1 cellular context compared by ENCODE assay signal in the genomic region with DNA sequence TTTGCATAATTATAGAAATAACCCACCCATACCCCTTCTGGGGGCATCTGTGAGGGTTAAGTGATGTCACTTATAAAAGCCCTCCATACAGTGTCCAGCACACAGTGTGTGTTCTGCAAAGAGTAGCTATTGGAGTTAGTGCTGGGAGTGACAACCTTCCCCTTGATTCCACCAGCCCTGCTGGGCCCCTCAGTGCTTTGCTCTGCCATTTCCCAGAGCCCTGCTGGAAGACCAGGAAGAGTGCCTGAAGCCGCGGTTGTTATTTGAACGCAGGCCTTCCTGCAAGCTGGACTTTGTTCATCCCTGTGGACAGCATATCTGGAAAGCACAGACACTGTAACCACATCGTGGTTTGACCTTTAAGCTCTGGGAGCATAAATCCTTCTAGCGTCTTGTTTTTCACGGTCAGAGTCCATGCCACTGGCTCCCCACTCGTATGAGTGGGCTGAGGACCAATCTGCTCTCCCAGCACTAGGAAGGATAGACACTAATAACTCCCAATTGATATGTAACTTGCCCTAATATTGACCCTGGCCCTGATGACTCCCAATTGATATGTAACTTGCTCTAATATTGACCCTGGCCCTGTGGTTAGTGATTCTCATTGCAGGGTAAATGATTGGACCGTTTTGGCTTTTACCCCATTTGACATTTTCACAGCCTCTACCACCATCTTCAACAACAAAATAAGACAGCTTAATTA.
TF ChIP-seq lines count a peak whose summit lies in the region.

No MANE protein-coding gene starts in this region.

TF ChIP-seq in HepG2, 621 proteins besides CTCF, POLR2A, EP300 and RAD21 (continued from another document and continues in another):
- TF ChIP-seq, protein P1, sequence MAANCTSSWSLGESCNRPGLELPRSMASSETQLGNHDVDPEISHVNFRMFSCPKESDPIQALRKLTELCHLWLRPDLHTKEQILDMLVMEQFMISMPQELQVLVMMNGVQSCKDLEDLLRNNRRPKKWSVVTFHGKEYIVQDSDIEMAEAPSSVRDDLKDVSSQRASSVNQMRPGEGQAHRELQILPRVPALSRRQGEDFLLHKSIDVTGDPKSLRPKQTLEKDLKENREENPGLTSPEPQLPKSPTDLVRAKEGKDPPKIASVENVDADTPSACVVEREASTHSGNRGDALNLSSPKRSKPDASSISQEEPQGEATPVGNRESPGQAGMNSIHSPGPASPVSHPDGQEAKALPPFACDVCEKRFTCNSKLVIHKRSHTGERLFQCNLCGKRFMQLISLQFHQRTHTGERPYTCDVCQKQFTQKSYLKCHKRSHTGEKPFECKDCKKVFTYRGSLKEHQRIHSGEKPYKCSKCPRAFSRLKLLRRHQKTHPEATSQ (CRISPR knock-in tag; IDR thresholded peaks at IDR 0.05; ENCODE audit: borderline replicate concordance) = no peak
- TF ChIP-seq, protein P2, sequence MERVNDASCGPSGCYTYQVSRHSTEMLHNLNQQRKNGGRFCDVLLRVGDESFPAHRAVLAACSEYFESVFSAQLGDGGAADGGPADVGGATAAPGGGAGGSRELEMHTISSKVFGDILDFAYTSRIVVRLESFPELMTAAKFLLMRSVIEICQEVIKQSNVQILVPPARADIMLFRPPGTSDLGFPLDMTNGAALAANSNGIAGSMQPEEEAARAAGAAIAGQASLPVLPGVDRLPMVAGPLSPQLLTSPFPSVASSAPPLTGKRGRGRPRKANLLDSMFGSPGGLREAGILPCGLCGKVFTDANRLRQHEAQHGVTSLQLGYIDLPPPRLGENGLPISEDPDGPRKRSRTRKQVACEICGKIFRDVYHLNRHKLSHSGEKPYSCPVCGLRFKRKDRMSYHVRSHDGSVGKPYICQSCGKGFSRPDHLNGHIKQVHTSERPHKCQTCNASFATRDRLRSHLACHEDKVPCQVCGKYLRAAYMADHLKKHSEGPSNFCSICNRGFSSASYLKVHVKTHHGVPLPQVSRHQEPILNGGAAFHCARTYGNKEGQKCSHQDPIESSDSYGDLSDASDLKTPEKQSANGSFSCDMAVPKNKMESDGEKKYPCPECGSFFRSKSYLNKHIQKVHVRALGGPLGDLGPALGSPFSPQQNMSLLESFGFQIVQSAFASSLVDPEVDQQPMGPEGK (CRISPR knock-in tag; IDR thresholded peaks at IDR 0.05) = peak; percentile 62
- TF ChIP-seq RORA (CRISPR knock-in tag; IDR thresholded peaks at IDR 0.05) (no peak), PAF1 (CRISPR knock-in tag; IDR thresholded peaks at IDR 0.05) (no peak), PCBP1 (IDR thresholded peaks at IDR 0.05; ENCODE audit: borderline replicate concordance, low read depth, low read length) (no peak), SRF (IDR thresholded peaks at IDR 0.05; ENCODE audit: low read depth, low read length) (no peak), KDM3A (CRISPR knock-in tag; IDR thresholded peaks at IDR 0.05; ENCODE audit: low read depth) (peak; percentile 84; the same call in 1 of the 2 replicates), TSC22D2 (CRISPR knock-in tag; IDR thresholded peaks at IDR 0.05; ENCODE audit: borderline replicate concordance) (no peak), RXRB (CRISPR knock-in tag; IDR thresholded peaks at IDR 0.05; ENCODE audit: borderline replicate concordance) (peak; percentile 90), HOXA5 (CRISPR knock-in tag; IDR thresholded peaks at IDR 0.05) (no peak; the same call in 1 of the 2 replicates), GTF2F1 (IDR thresholded peaks at IDR 0.05; ENCODE audit: low read length) (no peak), ISX (CRISPR knock-in tag; conservative IDR thresholded peaks at IDR 0.05) (no peak), RAD51 (IDR thresholded peaks at IDR 0.05; ENCODE audit: borderline replicate concordance) (no peak), KLF16 (CRISPR knock-in tag; IDR thresholded peaks at IDR 0.05) (peak in 1 of 2 experiments; percentile 88; a peak in 1 of 4 replicates), ZMAT3 (CRISPR knock-in tag; conservative IDR thresholded peaks at IDR 0.05) (peak; percentile 86; the same call in 1 of the 2 replicates), MXI1 (IDR thresholded peaks at IDR 0.05; ENCODE audit: borderline replicate concordance, low read depth, low read length) (no peak), SNAPC2 (CRISPR knock-in tag; IDR thresholded peaks at IDR 0.05) (0 out of 2 replicates have a peak, but pooled peaks have one; percentile 72), HMG20B (CRISPR knock-in tag; conservative IDR thresholded peaks at IDR 0.05) (0 out of 2 replicates have a peak, but pooled peaks have one; percentile 38), ZNF713 (CRISPR knock-in tag; IDR thresholded peaks at IDR 0.05) (no peak), SP140L (CRISPR knock-in tag; IDR thresholded peaks at IDR 0.05; ENCODE audit: borderline replicate concordance) (0 out of 2 replicates have a peak, but pooled peaks have one; percentile 36), ZNF501 (CRISPR knock-in tag; IDR thresholded peaks at IDR 0.05) (peak; percentile 87), NCOA1 (CRISPR knock-in tag; IDR thresholded peaks at IDR 0.05) (peak; percentile 89; the same call in 1 of the 2 replicates), KDM4B (CRISPR knock-in tag; IDR thresholded peaks at IDR 0.05) (no peak), TAF15 (IDR thresholded peaks at IDR 0.05; ENCODE audit: low read depth, low read length, poor library complexity, severe bottlenecking) (no peak), ZNF672 (CRISPR knock-in tag; IDR thresholded peaks at IDR 0.05) (no peak), SP5 (CRISPR knock-in tag; IDR thresholded peaks at IDR 0.05; ENCODE audit: borderline replicate concordance, low read depth) (no peak), ZNF550 (CRISPR knock-in tag; IDR thresholded peaks at IDR 0.05; ENCODE audit: borderline replicate concordance) (no peak), GABPA (IDR thresholded peaks at IDR 0.05; ENCODE audit: low read depth, low read length) (no peak), GABPA (CRISPR knock-in tag; IDR thresholded peaks at IDR 0.05; ENCODE audit: low read depth) (peak; percentile 78), SSRP1 (CRISPR knock-in tag; IDR thresholded peaks at IDR 0.05) (no peak), KLF15 (CRISPR knock-in tag; IDR thresholded peaks at IDR 0.05; ENCODE audit: borderline replicate concordance) (no peak), ZNF598 (CRISPR knock-in tag; IDR thresholded peaks at IDR 0.05; ENCODE audit: borderline replicate concordance) (no peak; the same call in 1 of the 2 replicates), XRCC5 (optimal IDR thresholded peaks at IDR 0.05; ENCODE audit: low read length) (peak; percentile 88), JUND (CRISPR knock-in tag; IDR thresholded peaks at IDR 0.05) (peak; percentile 67; the same call in 1 of the 2 replicates)
- TF ChIP-seq, protein P3, sequence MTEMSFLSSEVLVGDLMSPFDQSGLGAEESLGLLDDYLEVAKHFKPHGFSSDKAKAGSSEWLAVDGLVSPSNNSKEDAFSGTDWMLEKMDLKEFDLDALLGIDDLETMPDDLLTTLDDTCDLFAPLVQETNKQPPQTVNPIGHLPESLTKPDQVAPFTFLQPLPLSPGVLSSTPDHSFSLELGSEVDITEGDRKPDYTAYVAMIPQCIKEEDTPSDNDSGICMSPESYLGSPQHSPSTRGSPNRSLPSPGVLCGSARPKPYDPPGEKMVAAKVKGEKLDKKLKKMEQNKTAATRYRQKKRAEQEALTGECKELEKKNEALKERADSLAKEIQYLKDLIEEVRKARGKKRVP (CRISPR knock-in tag; IDR thresholded peaks at IDR 0.05) = no peak
- TF ChIP-seq, protein P4, sequence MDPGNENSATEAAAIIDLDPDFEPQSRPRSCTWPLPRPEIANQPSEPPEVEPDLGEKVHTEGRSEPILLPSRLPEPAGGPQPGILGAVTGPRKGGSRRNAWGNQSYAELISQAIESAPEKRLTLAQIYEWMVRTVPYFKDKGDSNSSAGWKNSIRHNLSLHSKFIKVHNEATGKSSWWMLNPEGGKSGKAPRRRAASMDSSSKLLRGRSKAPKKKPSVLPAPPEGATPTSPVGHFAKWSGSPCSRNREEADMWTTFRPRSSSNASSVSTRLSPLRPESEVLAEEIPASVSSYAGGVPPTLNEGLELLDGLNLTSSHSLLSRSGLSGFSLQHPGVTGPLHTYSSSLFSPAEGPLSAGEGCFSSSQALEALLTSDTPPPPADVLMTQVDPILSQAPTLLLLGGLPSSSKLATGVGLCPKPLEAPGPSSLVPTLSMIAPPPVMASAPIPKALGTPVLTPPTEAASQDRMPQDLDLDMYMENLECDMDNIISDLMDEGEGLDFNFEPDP (CRISPR knock-in tag; conservative IDR thresholded peaks at IDR 0.05) = no peak
- TF ChIP-seq, protein P5, sequence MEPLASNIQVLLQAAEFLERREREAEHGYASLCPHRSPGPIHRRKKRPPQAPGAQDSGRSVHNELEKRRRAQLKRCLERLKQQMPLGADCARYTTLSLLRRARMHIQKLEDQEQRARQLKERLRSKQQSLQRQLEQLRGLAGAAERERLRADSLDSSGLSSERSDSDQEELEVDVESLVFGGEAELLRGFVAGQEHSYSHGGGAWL (CRISPR knock-in tag; IDR thresholded peaks at IDR 0.05) = 0 out of 2 replicates have a peak, but pooled peaks have one; percentile 34
- TF ChIP-seq, protein P6, sequence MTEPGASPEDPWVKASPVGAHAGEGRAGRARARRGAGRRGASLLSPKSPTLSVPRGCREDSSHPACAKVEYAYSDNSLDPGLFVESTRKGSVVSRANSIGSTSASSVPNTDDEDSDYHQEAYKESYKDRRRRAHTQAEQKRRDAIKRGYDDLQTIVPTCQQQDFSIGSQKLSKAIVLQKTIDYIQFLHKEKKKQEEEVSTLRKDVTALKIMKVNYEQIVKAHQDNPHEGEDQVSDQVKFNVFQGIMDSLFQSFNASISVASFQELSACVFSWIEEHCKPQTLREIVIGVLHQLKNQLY (CRISPR knock-in tag; IDR thresholded peaks at IDR 0.05) = peak; percentile 59
- TF ChIP-seq, protein P7, sequence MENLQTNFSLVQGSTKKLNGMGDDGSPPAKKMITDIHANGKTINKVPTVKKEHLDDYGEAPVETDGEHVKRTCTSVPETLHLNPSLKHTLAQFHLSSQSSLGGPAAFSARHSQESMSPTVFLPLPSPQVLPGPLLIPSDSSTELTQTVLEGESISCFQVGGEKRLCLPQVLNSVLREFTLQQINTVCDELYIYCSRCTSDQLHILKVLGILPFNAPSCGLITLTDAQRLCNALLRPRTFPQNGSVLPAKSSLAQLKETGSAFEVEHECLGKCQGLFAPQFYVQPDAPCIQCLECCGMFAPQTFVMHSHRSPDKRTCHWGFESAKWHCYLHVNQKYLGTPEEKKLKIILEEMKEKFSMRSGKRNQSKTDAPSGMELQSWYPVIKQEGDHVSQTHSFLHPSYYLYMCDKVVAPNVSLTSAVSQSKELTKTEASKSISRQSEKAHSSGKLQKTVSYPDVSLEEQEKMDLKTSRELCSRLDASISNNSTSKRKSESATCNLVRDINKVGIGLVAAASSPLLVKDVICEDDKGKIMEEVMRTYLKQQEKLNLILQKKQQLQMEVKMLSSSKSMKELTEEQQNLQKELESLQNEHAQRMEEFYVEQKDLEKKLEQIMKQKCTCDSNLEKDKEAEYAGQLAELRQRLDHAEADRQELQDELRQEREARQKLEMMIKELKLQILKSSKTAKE (CRISPR knock-in tag; IDR thresholded peaks at IDR 0.05; ENCODE audit: borderline replicate concordance) = peak; percentile 70
- TF ChIP-seq, protein P8, sequence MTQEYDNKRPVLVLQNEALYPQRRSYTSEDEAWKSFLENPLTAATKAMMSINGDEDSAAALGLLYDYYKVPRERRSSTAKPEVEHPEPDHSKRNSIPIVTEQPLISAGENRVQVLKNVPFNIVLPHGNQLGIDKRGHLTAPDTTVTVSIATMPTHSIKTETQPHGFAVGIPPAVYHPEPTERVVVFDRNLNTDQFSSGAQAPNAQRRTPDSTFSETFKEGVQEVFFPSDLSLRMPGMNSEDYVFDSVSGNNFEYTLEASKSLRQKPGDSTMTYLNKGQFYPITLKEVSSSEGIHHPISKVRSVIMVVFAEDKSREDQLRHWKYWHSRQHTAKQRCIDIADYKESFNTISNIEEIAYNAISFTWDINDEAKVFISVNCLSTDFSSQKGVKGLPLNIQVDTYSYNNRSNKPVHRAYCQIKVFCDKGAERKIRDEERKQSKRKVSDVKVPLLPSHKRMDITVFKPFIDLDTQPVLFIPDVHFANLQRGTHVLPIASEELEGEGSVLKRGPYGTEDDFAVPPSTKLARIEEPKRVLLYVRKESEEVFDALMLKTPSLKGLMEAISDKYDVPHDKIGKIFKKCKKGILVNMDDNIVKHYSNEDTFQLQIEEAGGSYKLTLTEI (CRISPR knock-in tag; conservative IDR thresholded peaks at IDR 0.05) = no peak
- TF ChIP-seq, protein P9, sequence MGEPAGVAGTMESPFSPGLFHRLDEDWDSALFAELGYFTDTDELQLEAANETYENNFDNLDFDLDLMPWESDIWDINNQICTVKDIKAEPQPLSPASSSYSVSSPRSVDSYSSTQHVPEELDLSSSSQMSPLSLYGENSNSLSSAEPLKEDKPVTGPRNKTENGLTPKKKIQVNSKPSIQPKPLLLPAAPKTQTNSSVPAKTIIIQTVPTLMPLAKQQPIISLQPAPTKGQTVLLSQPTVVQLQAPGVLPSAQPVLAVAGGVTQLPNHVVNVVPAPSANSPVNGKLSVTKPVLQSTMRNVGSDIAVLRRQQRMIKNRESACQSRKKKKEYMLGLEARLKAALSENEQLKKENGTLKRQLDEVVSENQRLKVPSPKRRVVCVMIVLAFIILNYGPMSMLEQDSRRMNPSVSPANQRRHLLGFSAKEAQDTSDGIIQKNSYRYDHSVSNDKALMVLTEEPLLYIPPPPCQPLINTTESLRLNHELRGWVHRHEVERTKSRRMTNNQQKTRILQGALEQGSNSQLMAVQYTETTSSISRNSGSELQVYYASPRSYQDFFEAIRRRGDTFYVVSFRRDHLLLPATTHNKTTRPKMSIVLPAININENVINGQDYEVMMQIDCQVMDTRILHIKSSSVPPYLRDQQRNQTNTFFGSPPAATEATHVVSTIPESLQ (CRISPR knock-in tag; conservative IDR thresholded peaks at IDR 0.05) = no peak
